ENCODE assay signal across 11 cellular contexts in the genomic region with DNA sequence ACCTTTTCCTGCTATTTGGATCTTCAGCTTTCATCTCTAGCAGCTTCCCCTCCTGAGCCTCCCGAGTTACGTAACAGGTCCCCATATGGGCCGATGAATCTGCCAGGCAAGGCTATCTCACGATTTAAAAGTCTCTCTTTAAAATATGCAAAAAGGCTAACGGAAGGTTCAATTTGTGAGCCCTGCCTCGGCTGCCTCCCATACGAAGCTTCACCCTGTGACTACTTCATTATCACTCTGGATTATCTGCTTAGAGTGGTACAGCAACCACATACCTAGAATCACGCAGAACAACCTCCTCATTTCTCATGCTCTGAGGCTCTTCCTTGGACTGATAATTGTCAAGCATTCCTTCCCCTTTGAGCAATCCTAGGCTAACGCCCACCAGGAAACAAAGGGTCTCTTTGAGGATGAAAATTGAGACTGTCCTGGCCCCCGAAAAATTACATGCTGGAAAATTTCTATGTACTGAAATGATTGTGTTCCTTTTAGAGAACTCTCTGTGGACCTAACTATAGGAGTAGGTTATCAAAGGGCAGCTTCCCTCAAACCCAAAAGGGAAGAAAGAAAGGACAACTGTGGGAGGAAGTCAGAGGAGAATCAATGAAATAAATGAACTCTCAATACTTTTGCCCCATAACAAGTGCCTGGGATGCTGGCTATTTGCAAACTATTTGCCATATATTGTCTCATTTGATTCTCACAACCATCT.
A peak's percentile ranks its signal among the peaks of the same experiment; 100 is the strongest.
DNase-seq lines count a peak whose midpoint lies in the region; FAIRE-seq and TF ChIP-seq lines count a peak whose summit lies in the region.
"Had no signal": no experiment of that assay in that cellular context is flagged by ENCODE, and none has a peak within 500 bp of the region (broad histone marks: within the 10 kb centered on the region; RNA-seq: fewer than 3 reads in every experiment).

No MANE protein-coding gene starts in this region.

- H3K27ac Mint-ChIP-seq in mesothelial cell of epicardium, result no peak overlapping the region
- H3K27ac Mint-ChIP-seq: activated naive CD4-positive, alpha-beta T cell treated with anti-CD3 and anti-CD28 coated beads, Interleukin-2, amount 10 ng/mL, durations not matched to agents 7 days and 5 days had no signal

- no peaks in the 10 kb centered on the region for H3K27me3 ChIP-seq in fibroblast of lung (ENCODE audit: control insufficient read depth, insufficient read depth, low read length)
- no peaks in the 10 kb centered on the region for H3K27me3 ChIP-seq in parathyroid adenoma (ENCODE audit: control insufficient read depth, insufficient read depth, low read length)

- no peak for FAIRE-seq in RCC 7860 (lab: Jason Lieb, UNC)

- H3K4me3 Mint-ChIP-seq in mesothelial cell of epicardium, result no peak overlapping the region
- H3K4me3 Mint-ChIP-seq: activated naive CD4-positive, alpha-beta T cell treated with anti-CD3 and anti-CD28 coated beads, Interleukin-2, amount 10 ng/mL, durations not matched to agents 7 days and 5 days had no signal

- TF ChIP-seq CTCF in fibroblast of lung (conservative IDR thresholded peaks at IDR 0.05 in 1 of 2, IDR thresholded peaks at IDR 0.05 in 1 of 2; ENCODE audit: low read depth in 1 of 2, low read length in 2 of 2) (no peak), parathyroid adenoma (IDR thresholded peaks at IDR 0.05) (no peak), mesothelial cell of epicardium (IDR thresholded peaks at IDR 0.05; ENCODE audit: unreplicated experiment) (no peak)

- H3K9ac ChIP-seq in fibroblast of lung (ENCODE audit: insufficient read depth, low read length) (no peak overlapping the region), parathyroid adenoma (no peak overlapping the region)

- H3K4me2 ChIP-seq in fibroblast of lung (ENCODE audit: extremely low read depth, insufficient read depth, low read length) (peak overlapping the region; percentile 45), parathyroid adenoma (ENCODE audit: low read length) (no peak overlapping the region)

- H3K4me1 ChIP-seq in fibroblast of lung (ENCODE audit: control insufficient read depth, extremely low read depth, insufficient read depth, low read length), result peaks cover 3% of the 10 kb centered on the region
- H3K4me1 ChIP-seq in parathyroid adenoma, result no peaks in the 10 kb centered on the region

- no peaks in the 10 kb centered on the region for H3K79me2 ChIP-seq in fibroblast of lung (ENCODE audit: control insufficient read depth, insufficient read depth, low read length)
- H3K79me2 ChIP-seq in parathyroid adenoma, result no peaks in the 10 kb centered on the region

- H3K27ac ChIP-seq in fibroblast of lung (ENCODE audit: insufficient read depth, low read length) (no peak overlapping the region), parathyroid adenoma (no peak overlapping the region)

- H3K36me3 Mint-ChIP-seq in mesothelial cell of epicardium, result no peaks in the 10 kb centered on the region
- H3K36me3 Mint-ChIP-seq: activated naive CD4-positive, alpha-beta T cell treated with anti-CD3 and anti-CD28 coated beads, Interleukin-2, amount 10 ng/mL, durations not matched to agents 7 days and 5 days had no signal

- peak; percentile 72 for DNase-seq in COLO829 (ENCODE audit: low spot score)
- DNase-seq in NOMO-1 treated with dmso at 0.1 percent for 144 hours (lab: John Stamatoyannopoulos, UW; ENCODE audit: unreplicated experiment), result peak; percentile 26
- no peak for DNase-seq in fibroblast of lung (ENCODE audit: low read depth in 2 of 2)
- DNase-seq in NK-92 (lab: John Stamatoyannopoulos, UW; ENCODE audit: unreplicated experiment), result no peak
- no peak for DNase-seq in mesothelial cell of epicardium (ENCODE audit: low spot score in 2 of 2, unreplicated experiment in 2 of 2)
- DNase-seq in RCC 7860 (ENCODE audit: low spot score), result no peak
- DNase-seq in NCI-H82 treated with DMSO at 0.1 percent for 48 hours (lab: John Stamatoyannopoulos, UW; ENCODE audit: unreplicated experiment), result no peak
- DNase-seq: activated naive CD4-positive, alpha-beta T cell treated with anti-CD3 and anti-CD28 coated beads, Interleukin-2, amount 10 ng/mL, durations not matched to agents 7 days and 5 days; NCI-H1105 treated with DMSO at 0.1 percent for 48 hours; PC-3 had no signal

- H3K36me3 ChIP-seq in fibroblast of lung (ENCODE audit: control insufficient read depth, insufficient read depth, low read length) (no peaks in the 10 kb centered on the region), parathyroid adenoma (ENCODE audit: control insufficient read depth, insufficient read depth, low read length) (no peaks in the 10 kb centered on the region)

- peaks cover 27% of the 10 kb centered on the region for H3K4me1 Mint-ChIP-seq in mesothelial cell of epicardium
- H3K4me1 Mint-ChIP-seq: activated naive CD4-positive, alpha-beta T cell treated with anti-CD3 and anti-CD28 coated beads, Interleukin-2, amount 10 ng/mL, durations not matched to agents 7 days and 5 days had no signal

- H3K9me3 Mint-ChIP-seq in mesothelial cell of epicardium, result no peaks in the 10 kb centered on the region
- H3K9me3 Mint-ChIP-seq: activated naive CD4-positive, alpha-beta T cell treated with anti-CD3 and anti-CD28 coated beads, Interleukin-2, amount 10 ng/mL, durations not matched to agents 7 days and 5 days had no signal

- H3K9me3 ChIP-seq in fibroblast of lung (ENCODE audit: control insufficient read depth, insufficient read depth, low read depth, low read length), result no peaks in the 10 kb centered on the region
- H3K9me3 ChIP-seq in parathyroid adenoma (ENCODE audit: control insufficient read depth, low read length), result no peaks in the 10 kb centered on the region

- no peaks in the 10 kb centered on the region for H4K20me1 ChIP-seq in fibroblast of lung (ENCODE audit: control insufficient read depth, extremely low read depth, insufficient read depth, low read length)

- H3K4me3 ChIP-seq in fibroblast of lung (replicated peaks in 1 of 4; ENCODE audit: control extremely low read depth in 1 of 4, insufficient read depth in 1 of 4, low read depth in 3 of 4, low read length in 4 of 4) (no peak overlapping the region), parathyroid adenoma (ENCODE audit: low read depth, low read length) (no peak overlapping the region)

- H2AFZ ChIP-seq in fibroblast of lung (ENCODE audit: low read length) (no peak overlapping the region), parathyroid adenoma (peak overlapping the region; percentile 1)

- no peaks in the 10 kb centered on the region for H3K27me3 Mint-ChIP-seq in mesothelial cell of epicardium (ENCODE audit: low read depth)

Comparison
In these comparisons a context has a peak if more than half of its experiments do, and no peak if none do; other contexts are left out.
1. DNase-seq: peak in COLO829 (single experiment) and NOMO-1 treated with dmso at 0.1 percent for 144 hours (single experiment); none in fibroblast of lung (0 of 2), NK-92 (single experiment), mesothelial cell of epicardium (0 of 2), RCC 7860 (single experiment) and NCI-H82 treated with DMSO at 0.1 percent for 48 hours (single experiment).